Comparison of ENCODE assay signal across 1 cellular context in the genomic region with DNA sequence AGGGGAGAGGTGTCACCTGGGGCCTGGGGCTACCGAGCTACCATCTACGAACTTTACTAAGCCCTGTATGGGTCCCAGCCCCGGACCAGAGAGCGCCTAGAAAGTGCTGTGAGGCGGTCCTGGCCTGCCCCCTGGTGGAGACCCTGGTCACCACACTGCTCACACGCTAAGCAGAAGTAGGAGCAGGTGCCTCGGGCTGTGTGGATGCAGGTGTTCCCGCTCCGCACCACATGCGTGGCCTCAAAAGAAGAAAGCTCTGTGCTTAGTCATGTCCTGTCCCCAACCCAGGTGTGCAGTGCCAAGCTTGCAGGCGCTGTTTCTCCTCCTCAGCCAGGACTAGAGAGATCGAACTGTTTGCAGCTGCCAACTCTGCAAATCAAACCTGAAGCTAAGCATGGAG.
TF ChIP-seq lines count a peak whose summit lies in the region.

No MANE protein-coding gene starts in this region.

TF ChIP-seq in A549, 52 proteins besides CTCF, POLR2A, EP300 and RAD21:
- TF ChIP-seq SMC3 (IDR thresholded peaks at IDR 0.05) (peak; percentile 26; the same call in 1 of the 3 replicates), E2F6 (IDR thresholded peaks at IDR 0.05; ENCODE audit: borderline replicate concordance, low read depth) (0 out of 2 replicates have a peak, but pooled peaks have one; percentile 26)
